38 cellular contexts compared by ENCODE assay signal in genomic region chr2:235651643-235652042, GRCh38.
"Had no signal": no experiment of that assay in that cellular context is flagged by ENCODE, and none has a peak within 500 bp of the region (broad histone marks: within the 10 kb centered on the region; RNA-seq: fewer than 3 reads in every experiment).

No MANE protein-coding gene starts in this region.

- H3K27ac Mint-ChIP-seq: activated CD4-positive, alpha-beta memory T cell treated with anti-CD3 and anti-CD28 coated beads, Interleukin-2, amount 10 ng/mL, durations not matched to agents 7 days and 5 days; activated CD8-positive, alpha-beta memory T cell treated with anti-CD3 and anti-CD28 coated beads, Interleukin-2, amount 10 ng/mL, durations not matched to agents 7 days and 5 days; activated naive CD4-positive, alpha-beta T cell treated with anti-CD3 and anti-CD28 coated beads, Interleukin-2, amount 50 U/mL, for 24 hours; activated naive CD8-positive, alpha-beta T cell treated with anti-CD3 and anti-CD28 coated beads, Interleukin-2, amount 10 ng/mL, durations not matched to agents 7 days and 5 days; activated T-cell treated with anti-CD3 and anti-CD28 coated beads, Interleukin-2, amount 50 U/mL, for 72 hours; activated T-helper 17 cell treated with anti-CD3 and anti-CD28 coated beads, Interleukin-2, amount 50 U/mL, for 72 hours had no signal

- H3K27me3 ChIP-seq: ascending aorta, body of pancreas, Peyer's patch had no signal

- H3K27ac ChIP-seq: ascending aorta, body of pancreas, Peyer's patch, RWPE1, SK-N-MC, WERI-Rb-1 had no signal

- H3K9me3 ChIP-seq: ascending aorta, body of pancreas, Peyer's patch had no signal

- H3K4me3 ChIP-seq: ascending aorta, body of pancreas, Peyer's patch, SK-N-MC had no signal

- DNase-seq: activated CD4-positive, alpha-beta memory T cell treated with anti-CD3 and anti-CD28 coated beads, Interleukin-2, amount 10 ng/mL, durations not matched to agents 7 days and 5 days; activated CD4-positive, alpha-beta T cell treated with anti-CD3 and anti-CD28 coated beads for 1 hour; activated CD4-positive, alpha-beta T cell treated with anti-CD3 and anti-CD28 coated beads for 48 hours; activated CD4-positive, CD25-positive, alpha-beta regulatory T cell; activated CD8-positive, alpha-beta memory T cell treated with anti-CD3 and anti-CD28 coated beads for 24 hours; activated CD8-positive, alpha-beta memory T cell treated with anti-CD3 and anti-CD28 coated beads, Interleukin-2, amount 10 ng/mL, durations not matched to agents 7 days and 5 days; activated CD8-positive, alpha-beta memory T cell treated with anti-CD3 and anti-CD28 coated beads, Interleukin-2, amount 50 U/mL, for 48 hours; activated effector memory CD4-positive, alpha-beta T cell treated with anti-CD3 and anti-CD28 coated beads, Interleukin-2, amount 50 U/mL, for 16 hours; activated naive CD4-positive, alpha-beta T cell treated with Interleukin-2 at 50 U/mL for 16 hours; activated naive CD8-positive, alpha-beta T cell treated with anti-CD3 and anti-CD28 coated beads, Interleukin-2, amount 10 ng/mL, durations not matched to agents 7 days and 5 days; activated T-cell treated with anti-CD3 and anti-CD28 coated beads, Interleukin-2, amount 50 U/mL, for 72 hours; amygdala; body of pancreas; caudate nucleus; cerebellar nuclear complex; Karpas-422; KBM-7; NCI-H1105; NCI-H1417 treated with DMSO at 0.1 percent for 48 hours; NCI-H187 treated with DMSO at 0.1 percent for 48 hours; NCI-H2081; NCI-H2171 treated with DMSO at 0.1 percent for 48 hours; NCI-H2227 treated with DMSO at 0.1 percent for 48 hours; NCI-H446; NCI-H510A treated with DMSO at 0.1 percent for 48 hours; NCI-H526 treated with DMSO at 0.1 percent for 48 hours; NCI-H774; NK-92 treated with Interleukin-12 subunit alpha and Interleukin-12 subunit beta, amount 100 ng/mL, for 24 hours; Peyer's patch; Right ventricle myocardium superior; T1000; WERI-Rb-1 had no signal

- H3K4me1 Mint-ChIP-seq: activated CD4-positive, alpha-beta memory T cell treated with anti-CD3 and anti-CD28 coated beads, Interleukin-2, amount 10 ng/mL, durations not matched to agents 7 days and 5 days; activated CD8-positive, alpha-beta memory T cell treated with anti-CD3 and anti-CD28 coated beads, Interleukin-2, amount 10 ng/mL, durations not matched to agents 7 days and 5 days; activated naive CD4-positive, alpha-beta T cell treated with anti-CD3 and anti-CD28 coated beads, Interleukin-2, amount 50 U/mL, for 24 hours; activated naive CD8-positive, alpha-beta T cell treated with anti-CD3 and anti-CD28 coated beads, Interleukin-2, amount 10 ng/mL, durations not matched to agents 7 days and 5 days; activated T-helper 17 cell treated with anti-CD3 and anti-CD28 coated beads, Interleukin-2, amount 50 U/mL, for 72 hours had no signal

- H3K36me3 Mint-ChIP-seq: activated CD8-positive, alpha-beta memory T cell treated with anti-CD3 and anti-CD28 coated beads, Interleukin-2, amount 10 ng/mL, durations not matched to agents 7 days and 5 days; activated naive CD4-positive, alpha-beta T cell treated with anti-CD3 and anti-CD28 coated beads, Interleukin-2, amount 50 U/mL, for 24 hours; activated naive CD8-positive, alpha-beta T cell treated with anti-CD3 and anti-CD28 coated beads, Interleukin-2, amount 10 ng/mL, durations not matched to agents 7 days and 5 days had no signal

- H3K36me3 ChIP-seq: ascending aorta, Peyer's patch, WERI-Rb-1 had no signal

- H3K4me3 Mint-ChIP-seq: activated CD4-positive, alpha-beta memory T cell treated with anti-CD3 and anti-CD28 coated beads, Interleukin-2, amount 10 ng/mL, durations not matched to agents 7 days and 5 days; activated CD8-positive, alpha-beta memory T cell treated with anti-CD3 and anti-CD28 coated beads, Interleukin-2, amount 10 ng/mL, durations not matched to agents 7 days and 5 days; activated naive CD4-positive, alpha-beta T cell treated with anti-CD3 and anti-CD28 coated beads, Interleukin-2, amount 50 U/mL, for 24 hours; activated naive CD8-positive, alpha-beta T cell treated with anti-CD3 and anti-CD28 coated beads, Interleukin-2, amount 10 ng/mL, durations not matched to agents 7 days and 5 days; activated T-cell treated with anti-CD3 and anti-CD28 coated beads, Interleukin-2, amount 50 U/mL, for 72 hours; activated T-helper 17 cell treated with anti-CD3 and anti-CD28 coated beads, Interleukin-2, amount 50 U/mL, for 72 hours had no signal

- H3K9me3 Mint-ChIP-seq: activated CD4-positive, alpha-beta memory T cell treated with anti-CD3 and anti-CD28 coated beads, Interleukin-2, amount 10 ng/mL, durations not matched to agents 7 days and 5 days; activated naive CD4-positive, alpha-beta T cell treated with anti-CD3 and anti-CD28 coated beads, Interleukin-2, amount 50 U/mL, for 24 hours; activated naive CD8-positive, alpha-beta T cell treated with anti-CD3 and anti-CD28 coated beads, Interleukin-2, amount 10 ng/mL, durations not matched to agents 7 days and 5 days; activated T-cell treated with anti-CD3 and anti-CD28 coated beads, Interleukin-2, amount 50 U/mL, for 72 hours; activated T-helper 17 cell treated with anti-CD3 and anti-CD28 coated beads, Interleukin-2, amount 50 U/mL, for 72 hours had no signal

- ATAC-seq: activated CD8-positive, alpha-beta memory T cell treated with anti-CD3 and anti-CD28 coated beads, Interleukin-2, amount 10 ng/mL, durations not matched to agents 7 days and 5 days; activated T-cell treated with anti-CD3 and anti-CD28 coated beads, Interleukin-2, amount 50 U/mL, for 72 hours; activated T-helper 17 cell treated with anti-CD3 and anti-CD28 coated beads, Interleukin-2, amount 50 U/mL, for 72 hours; body of pancreas; PC-3 had no signal

- H3K4me1 ChIP-seq: ascending aorta, body of pancreas, Peyer's patch had no signal
